In the genomic region with DNA sequence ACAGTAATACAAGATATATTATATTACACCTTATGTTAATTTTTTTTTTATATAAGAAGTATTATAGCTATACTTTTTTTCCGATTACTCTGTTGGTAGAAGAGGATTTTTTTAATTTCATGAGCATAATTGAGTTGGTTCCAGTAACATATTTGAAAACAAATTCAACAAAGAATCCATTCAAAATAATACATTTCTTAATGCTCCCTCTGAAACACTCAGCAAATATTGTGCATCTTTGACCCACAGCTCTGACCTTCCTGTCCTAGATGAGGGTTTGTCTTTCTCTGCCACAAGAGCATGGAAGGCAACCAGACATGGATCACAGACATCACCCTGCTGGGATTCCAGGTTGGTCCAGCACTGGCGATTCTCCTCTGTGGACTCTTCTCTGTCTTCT, we compare ENCODE assay signal across 10 cellular contexts. TPM values are rescaled to one million over a fixed set of nuclear protein-coding genes. Genes with fewer than 3 reads are reported as not detected.
"Had no signal": no experiment of that assay in that cellular context is flagged by ENCODE, and none has a peak within 500 bp of the region (broad histone marks: within the 10 kb centered on the region; RNA-seq: fewer than 3 reads in every experiment).

A gene with protein sequence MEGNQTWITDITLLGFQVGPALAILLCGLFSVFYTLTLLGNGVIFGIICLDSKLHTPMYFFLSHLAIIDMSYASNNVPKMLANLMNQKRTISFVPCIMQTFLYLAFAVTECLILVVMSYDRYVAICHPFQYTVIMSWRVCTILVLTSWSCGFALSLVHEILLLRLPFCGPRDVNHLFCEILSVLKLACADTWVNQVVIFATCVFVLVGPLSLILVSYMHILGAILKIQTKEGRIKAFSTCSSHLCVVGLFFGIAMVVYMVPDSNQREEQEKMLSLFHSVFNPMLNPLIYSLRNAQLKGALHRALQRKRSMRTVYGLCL (plus strand): TSS at position 301 of the 400 bp plus-strand sequence. CDS start 0 bp downstream, at position 301.

- FAIRE-seq: HepG2, HTR-8/SVneo, K562 had no signal

- DNase-seq: IMR-90, KBM-7, KG1 had no signal

- H3K4me1 Mint-ChIP-seq: IgD-negative memory B cell had no signal

- H3K4me3 ChIP-seq: K562 had no signal

- H3K27ac ChIP-seq: HL-60 had no signal

- H3K4me3 Mint-ChIP-seq: IgD-negative memory B cell had no signal

- H3K36me3 Mint-ChIP-seq: IgD-negative memory B cell had no signal

- ATAC-seq: HepG2 had no signal

RNA-seq across cellular contexts. Expression of the gene that starts here (rescaled TPM):
- total RNA-seq: HepG2, HT-29, HT1080, IMR-90, K562 had no signal
- polyA plus RNA-seq: HepG2, IgD-negative memory B cell, IMR-90, K562 had no signal
